10 cellular contexts compared by ENCODE assay signal in the genomic region with DNA sequence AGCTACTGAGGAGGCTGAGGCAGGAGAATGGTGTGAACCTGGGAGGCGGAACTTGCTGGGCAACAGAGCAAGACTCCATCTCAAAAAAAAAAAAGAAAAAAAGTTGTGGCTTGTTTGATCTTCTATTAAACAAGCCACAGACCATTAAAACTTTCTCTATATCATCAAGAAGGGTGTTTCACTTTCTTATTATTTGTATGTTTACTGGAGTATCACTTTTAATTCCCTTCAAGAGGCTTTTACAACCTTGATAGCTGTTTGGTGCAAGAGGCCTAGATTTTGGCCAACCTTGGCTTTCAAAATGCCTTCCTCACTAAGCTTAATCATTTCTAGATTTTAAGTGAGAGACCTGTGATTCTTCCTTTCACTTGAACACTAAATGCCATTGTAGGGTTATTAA.
"Had no signal": no experiment of that assay in that cellular context is flagged by ENCODE, and none has a peak within 500 bp of the region (broad histone marks: within the 10 kb centered on the region; RNA-seq: fewer than 3 reads in every experiment).

No MANE protein-coding gene starts in this region.

- DNase-seq: GM23248, GOT3, H7, HFFc6, IMR-90, Kasumi-1, KG1 had no signal

- H3K27ac ChIP-seq: GM23248 had no signal

- H3K9me3 ChIP-seq: HAP-1 had no signal

- H3K4me3 ChIP-seq: GM23248, HAP-1, K562 had no signal

- H3K9me3 Mint-ChIP-seq: HFFc6 had no signal

- ATAC-seq: HCT116, K562 had no signal

- H3K9ac ChIP-seq: GM23248 had no signal

- H3K36me3 ChIP-seq: HAP-1 had no signal

- H3K27ac Mint-ChIP-seq: HFFc6 had no signal

- H3K4me3 Mint-ChIP-seq: HFFc6 had no signal
